ENCODE assay signal across 14 cellular contexts in the genomic region with DNA sequence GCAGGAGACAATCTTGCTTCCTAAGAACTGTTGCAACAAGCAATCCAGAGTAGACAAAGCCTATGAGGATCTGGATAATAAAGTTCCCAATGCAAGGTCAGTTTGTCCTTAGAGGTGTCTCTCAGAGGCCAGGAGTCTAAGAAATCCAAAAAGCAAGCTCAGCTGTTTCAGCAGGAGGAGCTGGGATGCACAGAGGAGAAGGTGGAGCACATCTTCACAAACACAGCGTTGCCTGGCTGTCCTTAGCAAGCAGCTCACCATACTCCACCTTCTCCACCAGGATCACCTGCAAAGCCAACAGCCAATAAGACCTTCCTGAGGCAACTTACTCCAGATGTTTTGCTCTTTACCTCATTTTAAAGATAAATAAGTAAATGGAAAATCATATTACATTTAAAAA. TPM values are rescaled to one million over a fixed set of nuclear protein-coding genes. Genes with fewer than 3 reads are reported as not detected.
DNase-seq lines count a peak whose midpoint lies in the region; ATAC-seq and FAIRE-seq lines count a peak whose summit lies in the region.
"Had no signal": no experiment of that assay in that cellular context is flagged by ENCODE, and none has a peak within 500 bp of the region (broad histone marks: within the 10 kb centered on the region; RNA-seq: fewer than 3 reads in every experiment).

No MANE protein-coding gene starts in this region.

- H3K9me3 Mint-ChIP-seq in CD4-positive, alpha-beta memory T cell: no peaks in the 10 kb centered on the region
- H3K9me3 Mint-ChIP-seq in activated CD8-positive, alpha-beta T cell treated with anti-CD3 and anti-CD28 coated beads, Interleukin-2, amount 10 ng/mL, durations not matched to agents 7 days and 5 days (ENCODE audit: insufficient read depth): no peaks in the 10 kb centered on the region

- peaks cover 33% of the 10 kb centered on the region for H3K4me1 ChIP-seq in CD4-positive, alpha-beta memory T cell (ENCODE audit: insufficient read depth, low read length)
- peaks cover 36% of the 10 kb centered on the region for H3K4me1 ChIP-seq in mesodermal cell (ENCODE audit: control insufficient read depth, insufficient read depth, low read length, poor library complexity, severe bottlenecking)
- H3K4me1 ChIP-seq: colonic mucosa, HAP-1 had no signal

- H3K4me3 Mint-ChIP-seq in CD4-positive, alpha-beta memory T cell: no peak overlapping the region
- no peak overlapping the region for H3K4me3 Mint-ChIP-seq in activated CD8-positive, alpha-beta T cell treated with anti-CD3 and anti-CD28 coated beads, Interleukin-2, amount 10 ng/mL, durations not matched to agents 7 days and 5 days

- intact Hi-C loops in CD4-positive, alpha-beta memory T cell (cut with micrococcal nuclease): no loop called here
- intact Hi-C loops in posterior cingulate gyrus (cut with DNase I): no loop called here

- H3K36me3 Mint-ChIP-seq in CD4-positive, alpha-beta memory T cell: peaks cover 61 to 65% of the 10 kb centered on the region in 2 donors
- H3K36me3 Mint-ChIP-seq in activated CD8-positive, alpha-beta T cell treated with anti-CD3 and anti-CD28 coated beads, Interleukin-2, amount 10 ng/mL, durations not matched to agents 7 days and 5 days (ENCODE audit: low read depth): peaks cover 86% of the 10 kb centered on the region

- POLR2A ChIA-PET in CD4-positive, alpha-beta memory T cell (lab: Charles Lee; ENCODE audit: partially characterized antibody): no interaction called here
- POLR2A ChIA-PET in activated CD8-positive, alpha-beta T cell treated with anti-CD3 and anti-CD28 coated beads, Interleukin-2, amount 10 ng/mL, durations not matched to agents 7 days and 5 days (lab: Charles Lee): interaction anchor here (1.0 to 3.3 kb wide), 8 partner anchors 9 to 52 kb away, joined by 4 to 15 read pairs (median 10); no protein-coding TSS in a partner anchor

- no peaks in the 10 kb centered on the region for H3K27me3 ChIP-seq in CD4-positive, alpha-beta memory T cell (ENCODE audit: insufficient read depth, low read length)
- H3K27me3 ChIP-seq: colonic mucosa had no signal

- ATAC-seq in GM21619 (IDR thresholded peaks at IDR 0.05; ENCODE audit: unreplicated experiment): peak; percentile 6
- no peak for ATAC-seq in activated CD8-positive, alpha-beta T cell treated with anti-CD3 and anti-CD28 coated beads, Interleukin-2, amount 10 ng/mL, durations not matched to agents 7 days and 5 days
- ATAC-seq: Panc1 had no signal

- no peak for FAIRE-seq in HTR-8/SVneo (lab: Jason Lieb, UNC)

- H3K4me1 Mint-ChIP-seq in CD4-positive, alpha-beta memory T cell: peaks cover 26 to 64% (median 52%) of the 10 kb centered on the region in 4 donors
- peaks cover 68% of the 10 kb centered on the region for H3K4me1 Mint-ChIP-seq in activated CD8-positive, alpha-beta T cell treated with anti-CD3 and anti-CD28 coated beads, Interleukin-2, amount 10 ng/mL, durations not matched to agents 7 days and 5 days (ENCODE audit: low read depth)

- no peak overlapping the region for H3K4me3 ChIP-seq in CD4-positive, alpha-beta memory T cell (ENCODE audit: low read length in 2 of 2)
- H3K4me3 ChIP-seq in mesodermal cell (ENCODE audit: extremely low read depth, insufficient read depth, low read length, poor library complexity, severe bottlenecking): no peak overlapping the region
- H3K4me3 ChIP-seq: colonic mucosa, HAP-1 had no signal

- no peaks in the 10 kb centered on the region for H3K9me3 ChIP-seq in CD4-positive, alpha-beta memory T cell (ENCODE audit: control insufficient read depth in 1 of 2, low read length in 2 of 2)
- H3K9me3 ChIP-seq in mesodermal cell (ENCODE audit: control insufficient read depth, low read length): no peaks in the 10 kb centered on the region
- H3K9me3 ChIP-seq: colonic mucosa, HAP-1 had no signal

- peak overlapping the region in 6 of 7 donors; percentile 62 to 87 (median 74) for H3K27ac Mint-ChIP-seq in CD4-positive, alpha-beta memory T cell
- H3K27ac Mint-ChIP-seq in activated CD8-positive, alpha-beta T cell treated with anti-CD3 and anti-CD28 coated beads, Interleukin-2, amount 10 ng/mL, durations not matched to agents 7 days and 5 days: peak overlapping the region; percentile 79

- no peaks in the 10 kb centered on the region for H3K27me3 Mint-ChIP-seq in CD4-positive, alpha-beta memory T cell
- no peaks in the 10 kb centered on the region for H3K27me3 Mint-ChIP-seq in activated CD8-positive, alpha-beta T cell treated with anti-CD3 and anti-CD28 coated beads, Interleukin-2, amount 10 ng/mL, durations not matched to agents 7 days and 5 days (ENCODE audit: low read depth)

- no peak for DNase-seq in CD4-positive, alpha-beta memory T cell
- no peak for DNase-seq in activated CD8-positive, alpha-beta T cell treated with anti-CD3 and anti-CD28 coated beads, Interleukin-2, amount 10 ng/mL, durations not matched to agents 7 days and 5 days
- DNase-seq in posterior cingulate gyrus (no peak), NCI-H748 treated with DMSO at 0.1 percent for 48 hours (lab: John Stamatoyannopoulos, UW) (no peak), NCI-H2227 treated with DMSO at 0.1 percent for 48 hours (lab: John Stamatoyannopoulos, UW) (no peak), HTR-8/SVneo (ENCODE audit: insufficient read length, low spot score) (no peak)
- DNase-seq: colonic mucosa, Karpas-422, NCI-H1930 had no signal

- CTCF ChIA-PET in CD4-positive, alpha-beta memory T cell (lab: Charles Lee; ENCODE audit: partially characterized antibody): interaction anchor here (0.9 to 2.4 kb wide), 2 partner anchors 16 to 21 kb away, joined by 4 to 6 read pairs; no protein-coding TSS in a partner anchor
- CTCF ChIA-PET in activated CD8-positive, alpha-beta T cell treated with anti-CD3 and anti-CD28 coated beads, Interleukin-2, amount 10 ng/mL, durations not matched to agents 7 days and 5 days (lab: Charles Lee): interaction anchor here (0.7 to 3.8 kb wide), 10 partner anchors 9 to 87 kb away, joined by 3 to 26 read pairs (median 4); no protein-coding TSS in a partner anchor

- WGBS in mesodermal cell (ENCODE audit: insufficient coverage in 2 of 2), 2 experiments: 0% methylated on average over 1 of the region's 1 CpG; no CpG with 5 or more reads in 1 of the 2 experiments

- peaks cover 22% of the 10 kb centered on the region for H3K36me3 ChIP-seq in CD4-positive, alpha-beta memory T cell (ENCODE audit: insufficient read depth, low read length)
- H3K36me3 ChIP-seq in mesodermal cell (ENCODE audit: control insufficient read depth, insufficient read depth, low read length): no peaks in the 10 kb centered on the region
- H3K36me3 ChIP-seq: colonic mucosa, HAP-1 had no signal

- H3K27ac ChIP-seq in CD4-positive, alpha-beta memory T cell (ENCODE audit: low read depth, low read length): no peak overlapping the region
- H3K27ac ChIP-seq in mesodermal cell (ENCODE audit: low read depth, low read length, severe bottlenecking): peak overlapping the region; percentile 51
- H3K27ac ChIP-seq: colonic mucosa had no signal

RNA-seq across cellular contexts. Expression of gene ZBED2, which starts 0.4 kb away (rescaled TPM):
- under 1 TPM in 1 of 2 experiments, not detected in 1; 0.19 TPM for total RNA-seq in CD4-positive, alpha-beta memory T cell
- polyA plus RNA-seq in CD4-positive, alpha-beta memory T cell: 1 to 10 TPM in 1 of 2 donors, not detected in 1; 1.4 TPM
- total RNA-seq in activated CD8-positive, alpha-beta T cell treated with anti-CD3 and anti-CD28 coated beads, Interleukin-2, amount 10 ng/mL, durations not matched to agents 7 days and 5 days: under 1 TPM; 0.68 to 0.74 TPM
- polyA plus RNA-seq in mesodermal cell (2013, experiment 1 of 2): not detected
- 0.15 TPM for polyA plus RNA-seq in mesodermal cell (2013, experiment 2 of 2)

RNA-seq across cellular contexts. Expression of gene CD96, which starts 52.8 kb away (rescaled TPM):
- total RNA-seq in CD4-positive, alpha-beta memory T cell: 100 to 1,000 TPM; 215 to 228 TPM
- 100 to 1,000 TPM; 199 to 307 TPM for polyA plus RNA-seq in CD4-positive, alpha-beta memory T cell
- total RNA-seq in activated CD8-positive, alpha-beta T cell treated with anti-CD3 and anti-CD28 coated beads, Interleukin-2, amount 10 ng/mL, durations not matched to agents 7 days and 5 days: 100 to 1,000 TPM; 293 to 303 TPM
- polyA plus RNA-seq in mesodermal cell (2013, experiment 1 of 2): not detected
- polyA plus RNA-seq in mesodermal cell (2013, experiment 2 of 2): 0.56 TPM
- total RNA-seq: kidney epithelial cell had no signal
